ENCODE assay signal across 8 cellular contexts in the genomic region with DNA sequence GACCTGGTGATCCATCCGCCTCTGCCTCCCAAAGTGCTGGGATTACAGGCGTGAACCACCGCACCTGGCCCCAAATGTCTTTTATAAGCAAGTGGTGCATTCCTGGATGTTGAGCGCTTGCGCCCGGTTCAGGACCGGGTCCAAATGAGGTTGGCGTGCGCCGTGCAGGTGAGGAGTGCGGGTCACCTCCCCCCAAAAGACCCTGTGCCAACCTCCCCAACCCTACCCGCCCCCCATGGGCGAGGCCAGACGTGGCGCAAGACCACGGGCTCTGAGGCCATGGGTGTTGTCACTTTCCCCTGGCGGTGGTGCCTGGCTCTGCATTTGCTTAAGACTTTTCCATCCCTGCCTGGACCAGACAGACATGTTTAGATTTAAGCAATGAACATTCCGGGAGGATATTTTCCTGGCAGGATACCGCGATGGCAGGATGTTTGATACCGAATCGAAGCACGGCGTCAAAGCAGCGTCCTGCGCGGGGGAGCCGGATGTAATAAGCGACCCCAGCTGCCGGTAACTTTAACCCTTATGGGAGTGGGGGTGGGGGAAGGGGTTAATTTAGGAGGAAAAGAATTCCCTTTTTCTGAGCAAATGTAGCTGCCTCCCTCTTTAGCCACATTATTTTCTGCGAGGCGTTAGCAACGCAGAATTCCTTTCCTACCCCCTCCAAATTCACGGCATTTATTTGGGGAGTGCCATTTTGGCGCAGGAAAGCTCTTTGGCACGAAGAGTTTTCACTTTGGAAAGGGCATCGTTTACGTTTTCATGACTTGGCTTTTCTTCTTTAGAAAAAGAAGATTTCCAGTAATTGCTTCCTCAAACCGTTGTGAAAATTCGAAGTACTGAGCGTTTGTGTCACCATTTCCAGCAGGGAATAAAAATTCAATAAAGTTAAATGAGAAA. TPM values are rescaled to one million over a fixed set of nuclear protein-coding genes. Genes with fewer than 3 reads are reported as not detected.
A peak's percentile ranks its signal among the peaks of the same experiment; 100 is the strongest.
DNase-seq lines count a peak whose midpoint lies in the region; ATAC-seq and TF ChIP-seq lines count a peak whose summit lies in the region.

No MANE protein-coding gene starts in this region.

- DNase-seq in NCI-H460 (ENCODE audit: extremely low read depth, low read depth) (peak; percentile 85), epithelial cell of proximal tubule (ENCODE audit: low read depth) (no peak), myocyte (ENCODE audit: low read depth) (peak; percentile 31), suprapubic skin (ENCODE audit: low spot score in 2 of 2) (peak in 1 of 2 donors; percentile 83), omental fat pad (ENCODE audit: low spot score) (no peak)
- peak; percentile 45 for DNase-seq in activated CD8-positive, alpha-beta memory T cell treated with anti-CD3 and anti-CD28 coated beads, Interleukin-2, amount 50 U/mL, for 4 hours

- no peak for TF ChIP-seq EP300 in suprapubic skin (IDR thresholded peaks at IDR 0.05)

- H3K9me2 ChIP-seq in DOHH2 (replicated peaks; ENCODE audit: control insufficient read depth, low read length): no peaks in the 10 kb centered on the region

- H3K4me3 ChIP-seq in DOHH2 (ENCODE audit: low read length) (no peak overlapping the region), HEK293 (ENCODE audit: low read depth, low read length) (peak overlapping the region; percentile 68), epithelial cell of proximal tubule (ENCODE audit: low read depth, low read length) (peak overlapping the region; percentile 64), suprapubic skin (peak overlapping the region; percentile 55)

- 8% methylated on average over 29 of the region's 41 CpGs for WGBS in suprapubic skin

- no peak overlapping the region for H3K4me2 ChIP-seq in DOHH2 (ENCODE audit: low read length)

- ATAC-seq in omental fat pad (ENCODE audit: low FRiP score): no peak

- no peak for TF ChIP-seq POLR2A in suprapubic skin (IDR thresholded peaks at IDR 0.05)

- H3K4me1 ChIP-seq in DOHH2 (ENCODE audit: control insufficient read depth, low read length) (no peaks in the 10 kb centered on the region), HEK293 (ENCODE audit: control insufficient read depth, insufficient read depth, low read length) (peaks cover 11% of the 10 kb centered on the region; the same call in 1 of the 2 replicates), suprapubic skin (peaks cover 48% of the 10 kb centered on the region)

- POLR2A ChIA-PET in HEK293 (lab: Yijun Ruan, JAX): interaction anchor here (0.6 to 1.2 kb wide), 9 partner anchors 13 to 1167 kb away, joined by 3 to 9 read pairs (median 4); a partner anchor contains a TSS

- peak; percentile 23 for TF ChIP-seq CTCF in DOHH2 (IDR thresholded peaks at IDR 0.05; ENCODE audit: low read depth, low read length, poor library complexity, severe bottlenecking)
- peak; percentile 95 for TF ChIP-seq CTCF in HEK293 (tag by site-specific recombination; IDR thresholded peaks at IDR 0.05)
- TF ChIP-seq CTCF in epithelial cell of proximal tubule (conservative IDR thresholded peaks at IDR 0.05; ENCODE audit: low read depth, low read length): peak; percentile 64
- peak; percentile 58 to 80 for TF ChIP-seq CTCF in suprapubic skin (IDR thresholded peaks at IDR 0.05)
- peak in 1 of 3 donors; percentile 92 for TF ChIP-seq CTCF in omental fat pad (IDR thresholded peaks at IDR 0.05)

- H3K9me3 ChIP-seq in DOHH2 (ENCODE audit: control insufficient read depth, insufficient read depth, low read length): no peaks in the 10 kb centered on the region
- no peaks in the 10 kb centered on the region for H3K9me3 ChIP-seq in HEK293 (ENCODE audit: control insufficient read depth, insufficient read depth, low read depth, low read length)
- H3K9me3 ChIP-seq in suprapubic skin: no peaks in the 10 kb centered on the region

- no peaks in the 10 kb centered on the region for H3F3A ChIP-seq in DOHH2 (ENCODE audit: control insufficient read depth, insufficient read depth)

- no peaks in the 10 kb centered on the region for H3K36me3 ChIP-seq in DOHH2 (ENCODE audit: control insufficient read depth, low read length)
- peaks cover 2 to 4% of the 10 kb centered on the region in 2 experiments; a peak in 2 of 3 replicates for H3K36me3 ChIP-seq in HEK293 (ENCODE audit: control insufficient read depth in 2 of 2, insufficient read depth in 1 of 2, low read length in 2 of 2)
- H3K36me3 ChIP-seq in suprapubic skin: no peaks in the 10 kb centered on the region

- no peaks in the 10 kb centered on the region for H4K20me1 ChIP-seq in DOHH2 (ENCODE audit: control insufficient read depth, insufficient read depth, low read depth, low read length)

- H3K27me3 ChIP-seq in DOHH2 (ENCODE audit: control insufficient read depth, low read length): peaks cover 21% of the 10 kb centered on the region
- H3K27me3 ChIP-seq in suprapubic skin: peaks cover 46% of the 10 kb centered on the region

- CTCF ChIA-PET in HEK293 (lab: Yijun Ruan, JAX): interaction anchor here (0.6 to 4.5 kb wide), 20 partner anchors 13 to 940 kb away, joined by 3 to 22 read pairs (median 4); no protein-coding TSS in a partner anchor

- no peak overlapping the region for H3K27ac ChIP-seq in DOHH2 (ENCODE audit: low read depth, low read length)
- H3K27ac ChIP-seq in HEK293 (ENCODE audit: extremely low read depth, low read depth, low read length): peak overlapping the region; percentile 48; the same call in 1 of the 2 replicates
- peak overlapping the region; percentile 89 for H3K27ac ChIP-seq in suprapubic skin

- H3K79me2 ChIP-seq in DOHH2 (ENCODE audit: control insufficient read depth, low read length): no peaks in the 10 kb centered on the region

TF ChIP-seq in HEK293, 187 proteins besides CTCF, POLR2A, EP300 and RAD21 (continues in another document):
- TF ChIP-seq ZNF560 (tag by site-specific recombination; IDR thresholded peaks at IDR 0.05; ENCODE audit: borderline replicate concordance): no peak
- TF ChIP-seq, protein P1, sequence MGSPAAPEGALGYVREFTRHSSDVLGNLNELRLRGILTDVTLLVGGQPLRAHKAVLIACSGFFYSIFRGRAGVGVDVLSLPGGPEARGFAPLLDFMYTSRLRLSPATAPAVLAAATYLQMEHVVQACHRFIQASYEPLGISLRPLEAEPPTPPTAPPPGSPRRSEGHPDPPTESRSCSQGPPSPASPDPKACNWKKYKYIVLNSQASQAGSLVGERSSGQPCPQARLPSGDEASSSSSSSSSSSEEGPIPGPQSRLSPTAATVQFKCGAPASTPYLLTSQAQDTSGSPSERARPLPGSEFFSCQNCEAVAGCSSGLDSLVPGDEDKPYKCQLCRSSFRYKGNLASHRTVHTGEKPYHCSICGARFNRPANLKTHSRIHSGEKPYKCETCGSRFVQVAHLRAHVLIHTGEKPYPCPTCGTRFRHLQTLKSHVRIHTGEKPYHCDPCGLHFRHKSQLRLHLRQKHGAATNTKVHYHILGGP (tag by site-specific recombination; IDR thresholded peaks at IDR 0.05): no peak
- no peak for TF ChIP-seq ZNF16 (tag by site-specific recombination; IDR thresholded peaks at IDR 0.05; ENCODE audit: low read depth)
- no peak for TF ChIP-seq SETDB1 (IDR thresholded peaks at IDR 0.05; ENCODE audit: insufficient read length, low read length)
- TF ChIP-seq ZNF404 (tag by site-specific recombination; IDR thresholded peaks at IDR 0.05): no peak
- no peak for TF ChIP-seq MEIS1 (CRISPR knock-in tag; IDR thresholded peaks at IDR 0.05; ENCODE audit: borderline replicate concordance)
- TF ChIP-seq, protein P2, sequence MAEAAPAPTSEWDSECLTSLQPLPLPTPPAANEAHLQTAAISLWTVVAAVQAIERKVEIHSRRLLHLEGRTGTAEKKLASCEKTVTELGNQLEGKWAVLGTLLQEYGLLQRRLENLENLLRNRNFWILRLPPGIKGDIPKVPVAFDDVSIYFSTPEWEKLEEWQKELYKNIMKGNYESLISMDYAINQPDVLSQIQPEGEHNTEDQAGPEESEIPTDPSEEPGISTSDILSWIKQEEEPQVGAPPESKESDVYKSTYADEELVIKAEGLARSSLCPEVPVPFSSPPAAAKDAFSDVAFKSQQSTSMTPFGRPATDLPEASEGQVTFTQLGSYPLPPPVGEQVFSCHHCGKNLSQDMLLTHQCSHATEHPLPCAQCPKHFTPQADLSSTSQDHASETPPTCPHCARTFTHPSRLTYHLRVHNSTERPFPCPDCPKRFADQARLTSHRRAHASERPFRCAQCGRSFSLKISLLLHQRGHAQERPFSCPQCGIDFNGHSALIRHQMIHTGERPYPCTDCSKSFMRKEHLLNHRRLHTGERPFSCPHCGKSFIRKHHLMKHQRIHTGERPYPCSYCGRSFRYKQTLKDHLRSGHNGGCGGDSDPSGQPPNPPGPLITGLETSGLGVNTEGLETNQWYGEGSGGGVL (tag by site-specific recombination; IDR thresholded peaks at IDR 0.05): peak; percentile 75
- TF ChIP-seq MZF1 (tag by site-specific recombination; IDR thresholded peaks at IDR 0.05; ENCODE audit: borderline replicate concordance): no peak
- peak; percentile 61; the same call in 1 of the 2 replicates for TF ChIP-seq ZFHX2 (tag by site-specific recombination; conservative IDR thresholded peaks at IDR 0.05)
- no peak for TF ChIP-seq OVOL3 (tag by site-specific recombination; IDR thresholded peaks at IDR 0.05)

RNA-seq across cellular contexts. Expression of a gene that starts 27.8 kb away (rescaled TPM):
- total RNA-seq in NCI-H460 (2014; rRNA removed; shearing (Covaris generic)): 120 and 146 TPM in 2 replicates
- polyA plus RNA-seq in NCI-H460 (2014; cell fraction: nucleus; rRNA removed): 40.2 and 45.7 TPM in 2 replicates
- total RNA-seq in epithelial cell of proximal tubule (31.1 and 34.7 TPM in 2 replicates), myocyte (99.2 and 134 TPM in 2 replicates), suprapubic skin (10 to 100 TPM; 55.6 to 99.6 (median 57.7) TPM), omental fat pad (10 to 100 TPM; 20.8 to 26.5 (median 23.5) TPM)
- 336 TPM for polyA plus RNA-seq in myocyte (2012)

RNA-seq across cellular contexts. Expression of a gene that starts 42.7 kb away (rescaled TPM):
- not detected in 2 replicates for total RNA-seq in NCI-H460 (2014; rRNA removed; shearing (Covaris generic))
- polyA plus RNA-seq in NCI-H460 (2014; cell fraction: nucleus; rRNA removed): 0.31 TPM in 1 of 2 replicates, not detected in the other
- total RNA-seq in epithelial cell of proximal tubule (1.7 and 10.4 TPM in 2 replicates), myocyte (not detected in 2 replicates), suprapubic skin (1 to 10 TPM; 1.2 to 3.8 (median 2.8) TPM), omental fat pad (1 to 10 TPM in 2 of 4 donors, under 1 TPM in 1, not detected in 1; 0.96 to 3.3 (median 1.7) TPM)
- 0.93 TPM for polyA plus RNA-seq in myocyte (2012)

RNA-seq across cellular contexts. Expression of a gene that starts 52.7 kb away (rescaled TPM):
- total RNA-seq in NCI-H460 (2014; rRNA removed; shearing (Covaris generic)): 30.2 and 33.7 TPM in 2 replicates
- 93.8 and 104 TPM in 2 replicates for polyA plus RNA-seq in NCI-H460 (2014; cell fraction: nucleus; rRNA removed)
- total RNA-seq in epithelial cell of proximal tubule: 40.2 and 40.3 TPM in 2 replicates
- 11.3 and 12.7 TPM in 2 replicates for total RNA-seq in myocyte
- polyA plus RNA-seq in myocyte (2012): 12.7 TPM
- 10 to 100 TPM; 24.7 to 34.6 (median 32.8) TPM for total RNA-seq in suprapubic skin
- 10 to 100 TPM; 11.3 to 23.5 (median 15.8) TPM for total RNA-seq in omental fat pad

Comparison
In these comparisons a context has a peak if more than half of its experiments do, and no peak if none do; other contexts are left out.
1. DNase-seq: peak in NCI-H460 (single experiment), activated CD8-positive, alpha-beta memory T cell treated with anti-CD3 and anti-CD28 coated beads, Interleukin-2, amount 50 U/mL, for 4 hours (single experiment) and myocyte (single experiment); none in epithelial cell of proximal tubule (single experiment) and omental fat pad (single experiment).